ENCODE assay signal across 8 cellular contexts in the genomic region with DNA sequence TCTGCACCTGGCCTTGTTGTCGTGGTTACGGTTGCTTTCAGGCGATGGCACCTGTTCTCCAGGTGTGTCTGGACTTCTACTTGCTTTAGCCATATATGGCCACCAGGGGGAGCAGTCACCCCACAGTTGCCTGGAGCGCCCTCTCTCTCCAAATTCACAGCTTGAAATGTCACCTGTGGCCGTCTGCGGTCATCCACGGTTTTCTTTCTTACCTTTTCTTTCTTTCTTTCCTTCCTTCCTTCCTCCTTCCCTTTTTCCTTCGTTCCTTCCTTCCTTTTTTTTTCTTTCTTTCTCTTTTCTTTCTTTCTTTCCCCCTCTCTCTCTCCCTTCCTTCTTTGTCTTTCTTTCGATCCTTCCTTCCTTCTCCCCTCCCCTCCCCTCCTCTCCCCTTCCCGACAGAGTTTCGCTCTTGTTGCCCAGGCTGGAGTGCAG.
A peak's percentile ranks its signal among the peaks of the same experiment; 100 is the strongest.
DNase-seq lines count a peak whose midpoint lies in the region; ATAC-seq and TF ChIP-seq lines count a peak whose summit lies in the region.

No MANE protein-coding gene starts in this region.

- no peaks in the 10 kb centered on the region; the same call in none of the 2 replicates for H3K36me3 ChIP-seq in GM06990 (ENCODE audit: control insufficient read depth, insufficient read depth, low read length)

- H3K27me3 Mint-ChIP-seq in naive B cell: no peaks in the 10 kb centered on the region

- H3K4me3 ChIP-seq in GM06990 (replicated peaks; ENCODE audit: low read depth, low read length): no peak overlapping the region

- DNase-seq in GM06990 (ENCODE audit: extremely low read depth, insufficient read length) (peak; percentile 30), NCI-H2171 treated with DMSO at 0.1 percent for 48 hours (lab: John Stamatoyannopoulos, UW) (peak; percentile 69), naive B cell (peak; percentile 63), middle frontal gyrus (ENCODE audit: extremely low spot score, low spot score) (no peak)
- DNase-seq in activated CD4-positive, alpha-beta T cell treated with anti-CD3 and anti-CD28 coated beads, Interleukin-2, amount 50 U/mL, for 4 hours: peak; percentile 65
- DNase-seq in effector CD4-positive, alpha-beta T cell: peak; percentile 68
- DNase-seq in stimulated activated naive CD4-positive, alpha-beta T cell treated with Interleukin-2 at 50 U/mL for 16 hours (lab: John Stamatoyannopoulos, UW): peak; percentile 42

- H3K4me1 Mint-ChIP-seq in naive B cell: peaks cover 0 to 15% (median 9%) of the 10 kb centered on the region in 3 donors

- TF ChIP-seq CTCF in GM06990 (IDR thresholded peaks at IDR 0.05; ENCODE audit: insufficient read depth, low read length, poor library complexity, severe bottlenecking): peak; percentile 77

- peak overlapping the region in 1 of 8 donors; percentile 15 for H3K4me3 Mint-ChIP-seq in naive B cell

- ATAC-seq in HG02763 (IDR thresholded peaks at IDR 0.05; ENCODE audit: unreplicated experiment) (peak; percentile 54), naive B cell (ENCODE audit: low read depth in 2 of 2) (peak; percentile 57 to 75)

- H3K36me3 Mint-ChIP-seq in naive B cell: no peaks in the 10 kb centered on the region

- H3K27me3 ChIP-seq in GM06990 (replicated peaks; ENCODE audit: control insufficient read depth, insufficient read depth, low read length): no peaks in the 10 kb centered on the region

- peak overlapping the region in 3 of 6 donors; percentile 26 to 94 (median 49) for H3K27ac Mint-ChIP-seq in naive B cell

- no peaks in the 10 kb centered on the region for H3K9me3 Mint-ChIP-seq in naive B cell
